Comparison of ENCODE assay signal across 1 cellular context in the genomic region with DNA sequence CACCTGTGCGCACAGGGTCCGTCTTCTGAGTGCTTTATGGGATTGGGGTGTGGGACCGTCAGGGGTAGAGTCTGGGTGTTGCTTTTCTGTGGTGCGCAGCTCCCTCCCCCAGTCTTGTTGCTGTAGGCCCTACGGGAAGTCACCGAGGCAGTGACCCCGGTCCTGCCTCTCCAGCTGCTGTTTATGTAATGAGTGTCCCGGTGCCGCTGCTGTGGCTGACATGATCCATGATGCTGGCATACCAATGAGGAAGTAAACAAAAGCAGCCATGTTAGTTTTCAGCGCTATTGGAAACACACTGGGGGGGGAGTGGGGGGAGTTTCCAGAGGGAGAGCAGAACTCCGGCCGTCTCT.
TF ChIP-seq lines count a peak whose summit lies in the region.

No MANE protein-coding gene starts in this region.

TF ChIP-seq in HepG2, 621 proteins besides CTCF, POLR2A, EP300 and RAD21 (continued from another document and continues in another):
- TF ChIP-seq ZNF318 (CRISPR knock-in tag; IDR thresholded peaks at IDR 0.05) (no peak), ZFP62 (CRISPR knock-in tag; IDR thresholded peaks at IDR 0.05) (no peak), ZFP91 (CRISPR knock-in tag; IDR thresholded peaks at IDR 0.05; ENCODE audit: borderline replicate concordance) (no peak; the same call in 1 of the 2 replicates), ZNF619 (CRISPR knock-in tag; IDR thresholded peaks at IDR 0.05) (no peak), ARNT2 (CRISPR knock-in tag; IDR thresholded peaks at IDR 0.05; ENCODE audit: low read depth) (no peak), HINFP (CRISPR knock-in tag; IDR thresholded peaks at IDR 0.05; ENCODE audit: low read depth) (no peak), ZNF781 (CRISPR knock-in tag; IDR thresholded peaks at IDR 0.05; ENCODE audit: borderline replicate concordance, not compliant biosample characterization) (no peak), ETS1 (CRISPR knock-in tag; IDR thresholded peaks at IDR 0.05) (no peak), ZNF251 (CRISPR knock-in tag; IDR thresholded peaks at IDR 0.05) (no peak), TCF7 (IDR thresholded peaks at IDR 0.05; ENCODE audit: low read depth) (no peak), ZNF510 (CRISPR knock-in tag; IDR thresholded peaks at IDR 0.05; ENCODE audit: low read depth) (no peak), ESRRA (CRISPR knock-in tag; IDR thresholded peaks at IDR 0.05; ENCODE audit: low read depth) (no peak), ATF7 (IDR thresholded peaks at IDR 0.05) (no peak), ATF7 (CRISPR knock-in tag; IDR thresholded peaks at IDR 0.05) (no peak), NKX3-1 (CRISPR knock-in tag; IDR thresholded peaks at IDR 0.05) (no peak), FOXP1 (IDR thresholded peaks at IDR 0.05) (no peak), FOXP1 (CRISPR knock-in tag; IDR thresholded peaks at IDR 0.05) (peak; percentile 74), JDP2 (CRISPR knock-in tag; IDR thresholded peaks at IDR 0.05; ENCODE audit: borderline replicate concordance) (no peak), ADNP (CRISPR knock-in tag; IDR thresholded peaks at IDR 0.05) (no peak), HDAC1 (CRISPR knock-in tag; IDR thresholded peaks at IDR 0.05) (peak; percentile 21; the same call in 1 of the 2 replicates), ISL2 (CRISPR knock-in tag; IDR thresholded peaks at IDR 0.05) (no peak), NCOA5 (CRISPR knock-in tag; IDR thresholded peaks at IDR 0.05) (no peak), ZBTB49 (CRISPR knock-in tag; IDR thresholded peaks at IDR 0.05; ENCODE audit: borderline replicate concordance) (no peak), CCAR2 (optimal IDR thresholded peaks at IDR 0.05; ENCODE audit: low read depth, low read length) (no peak), ZNF703 (CRISPR knock-in tag; IDR thresholded peaks at IDR 0.05; ENCODE audit: borderline replicate concordance) (no peak), ZNF652 (CRISPR knock-in tag; IDR thresholded peaks at IDR 0.05; ENCODE audit: borderline replicate concordance, low read depth) (no peak), ZNF431 (CRISPR knock-in tag; IDR thresholded peaks at IDR 0.05; ENCODE audit: borderline replicate concordance, low read depth) (no peak), KLF12 (CRISPR knock-in tag; IDR thresholded peaks at IDR 0.05; ENCODE audit: borderline replicate concordance) (no peak; the same call in 1 of the 2 replicates), HOXA7 (CRISPR knock-in tag; IDR thresholded peaks at IDR 0.05) (no peak), MED1 (CRISPR knock-in tag; IDR thresholded peaks at IDR 0.05) (peak; percentile 53), ZNF414 (CRISPR knock-in tag; IDR thresholded peaks at IDR 0.05) (0 out of 2 replicates have a peak, but pooled peaks have one; percentile 17), FLYWCH1 (CRISPR knock-in tag; IDR thresholded peaks at IDR 0.05) (no peak)
- TF ChIP-seq, protein P1, sequence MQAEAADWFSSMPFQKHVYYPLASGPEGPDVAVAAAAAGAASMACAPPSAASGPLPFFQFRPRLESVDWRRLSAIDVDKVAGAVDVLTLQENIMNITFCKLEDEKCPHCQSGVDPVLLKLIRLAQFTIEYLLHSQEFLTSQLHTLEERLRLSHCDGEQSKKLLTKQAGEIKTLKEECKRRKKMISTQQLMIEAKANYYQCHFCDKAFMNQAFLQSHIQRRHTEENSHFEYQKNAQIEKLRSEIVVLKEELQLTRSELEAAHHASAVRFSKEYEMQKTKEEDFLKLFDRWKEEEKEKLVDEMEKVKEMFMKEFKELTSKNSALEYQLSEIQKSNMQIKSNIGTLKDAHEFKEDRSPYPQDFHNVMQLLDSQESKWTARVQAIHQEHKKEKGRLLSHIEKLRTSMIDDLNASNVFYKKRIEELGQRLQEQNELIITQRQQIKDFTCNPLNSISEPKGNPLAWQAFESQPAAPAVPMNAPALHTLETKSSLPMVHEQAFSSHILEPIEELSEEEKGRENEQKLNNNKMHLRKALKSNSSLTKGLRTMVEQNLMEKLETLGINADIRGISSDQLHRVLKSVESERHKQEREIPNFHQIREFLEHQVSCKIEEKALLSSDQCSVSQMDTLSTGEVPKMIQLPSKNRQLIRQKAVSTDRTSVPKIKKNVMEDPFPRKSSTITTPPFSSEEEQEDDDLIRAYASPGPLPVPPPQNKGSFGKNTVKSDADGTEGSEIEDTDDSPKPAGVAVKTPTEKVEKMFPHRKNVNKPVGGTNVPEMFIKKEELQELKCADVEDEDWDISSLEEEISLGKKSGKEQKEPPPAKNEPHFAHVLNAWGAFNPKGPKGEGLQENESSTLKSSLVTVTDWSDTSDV (CRISPR knock-in tag; IDR thresholded peaks at IDR 0.05) = no peak
- TF ChIP-seq, protein P2, sequence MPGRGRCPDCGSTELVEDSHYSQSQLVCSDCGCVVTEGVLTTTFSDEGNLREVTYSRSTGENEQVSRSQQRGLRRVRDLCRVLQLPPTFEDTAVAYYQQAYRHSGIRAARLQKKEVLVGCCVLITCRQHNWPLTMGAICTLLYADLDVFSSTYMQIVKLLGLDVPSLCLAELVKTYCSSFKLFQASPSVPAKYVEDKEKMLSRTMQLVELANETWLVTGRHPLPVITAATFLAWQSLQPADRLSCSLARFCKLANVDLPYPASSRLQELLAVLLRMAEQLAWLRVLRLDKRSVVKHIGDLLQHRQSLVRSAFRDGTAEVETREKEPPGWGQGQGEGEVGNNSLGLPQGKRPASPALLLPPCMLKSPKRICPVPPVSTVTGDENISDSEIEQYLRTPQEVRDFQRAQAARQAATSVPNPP (CRISPR knock-in tag; IDR thresholded peaks at IDR 0.05) = no peak
- TF ChIP-seq, protein P3, sequence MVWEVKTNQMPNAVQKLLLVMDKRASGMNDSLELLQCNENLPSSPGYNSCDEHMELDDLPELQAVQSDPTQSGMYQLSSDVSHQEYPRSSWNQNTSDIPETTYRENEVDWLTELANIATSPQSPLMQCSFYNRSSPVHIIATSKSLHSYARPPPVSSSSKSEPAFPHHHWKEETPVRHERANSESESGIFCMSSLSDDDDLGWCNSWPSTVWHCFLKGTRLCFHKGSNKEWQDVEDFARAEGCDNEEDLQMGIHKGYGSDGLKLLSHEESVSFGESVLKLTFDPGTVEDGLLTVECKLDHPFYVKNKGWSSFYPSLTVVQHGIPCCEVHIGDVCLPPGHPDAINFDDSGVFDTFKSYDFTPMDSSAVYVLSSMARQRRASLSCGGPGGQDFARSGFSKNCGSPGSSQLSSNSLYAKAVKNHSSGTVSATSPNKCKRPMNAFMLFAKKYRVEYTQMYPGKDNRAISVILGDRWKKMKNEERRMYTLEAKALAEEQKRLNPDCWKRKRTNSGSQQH (CRISPR knock-in tag; IDR thresholded peaks at IDR 0.05; ENCODE audit: low read depth) = 0 out of 2 replicates have a peak, but pooled peaks have one; percentile 9
